Comparison of ENCODE assay signal across 17 cellular contexts in genomic region chr15:99582508-99582960, GRCh38. TPM values are rescaled to one million over a fixed set of nuclear protein-coding genes. Genes with fewer than 3 reads are reported as not detected.
DNase-seq lines count a peak whose midpoint lies in the region; ATAC-seq and TF ChIP-seq lines count a peak whose summit lies in the region.
"Had no signal": no experiment of that assay in that cellular context is flagged by ENCODE, and none has a peak within 500 bp of the region (broad histone marks: within the 10 kb centered on the region; RNA-seq: fewer than 3 reads in every experiment).

No MANE protein-coding gene starts in this region.

- intact Hi-C loops in activated B cell treated with CpG ODN at 0.5 μM for 24 hours (cut with micrococcal nuclease) = loop anchor here (2.0 kb wide), 1 partner anchor 16 kb away; no protein-coding TSS in a partner anchor

- POLR2A ChIA-PET in activated B cell treated with CpG ODN at 0.5 μM for 24 hours (lab: Charles Lee) = interaction anchor here (0.5 to 2.9 kb wide), 2 partner anchors 15 to 1059 kb away, joined by 9 to 16 read pairs; no protein-coding TSS in a partner anchor

- H3K36me3 Mint-ChIP-seq in activated B cell treated with CpG ODN at 0.5 μM for 24 hours (ENCODE audit: low read depth) (peaks cover 34% of the 10 kb centered on the region), memory B cell (peaks cover 27% of the 10 kb centered on the region)
- H3K36me3 Mint-ChIP-seq in activated naive CD8-positive, alpha-beta T cell treated with anti-CD3 and anti-CD28 coated beads for 36 hours = peaks cover 42% of the 10 kb centered on the region

- H3K4me3 Mint-ChIP-seq in activated B cell treated with CpG ODN at 0.5 μM for 24 hours (no peak overlapping the region), memory B cell (no peak overlapping the region)
- no peak overlapping the region for H3K4me3 Mint-ChIP-seq in activated naive CD8-positive, alpha-beta T cell treated with anti-CD3 and anti-CD28 coated beads for 36 hours

- H3K27me3 Mint-ChIP-seq in activated B cell treated with CpG ODN at 0.5 μM for 24 hours (no peaks in the 10 kb centered on the region), memory B cell (no peaks in the 10 kb centered on the region)
- no peaks in the 10 kb centered on the region for H3K27me3 Mint-ChIP-seq in activated naive CD8-positive, alpha-beta T cell treated with anti-CD3 and anti-CD28 coated beads for 36 hours

- peaks cover 70% of the 10 kb centered on the region for H3K4me1 Mint-ChIP-seq in activated B cell treated with CpG ODN at 0.5 μM for 24 hours
- peaks cover 50% of the 10 kb centered on the region for H3K4me1 Mint-ChIP-seq in memory B cell
- H3K4me1 Mint-ChIP-seq in activated naive CD8-positive, alpha-beta T cell treated with anti-CD3 and anti-CD28 coated beads for 36 hours = peaks cover 39% of the 10 kb centered on the region

- H3K27ac Mint-ChIP-seq in activated B cell treated with CpG ODN at 0.5 μM for 24 hours (peak overlapping the region; percentile 14), memory B cell (peak overlapping the region; percentile 51)
- H3K27ac Mint-ChIP-seq in activated naive CD8-positive, alpha-beta T cell treated with anti-CD3 and anti-CD28 coated beads for 36 hours = no peak overlapping the region

- CTCF ChIA-PET in activated B cell treated with CpG ODN at 0.5 μM for 24 hours (lab: Charles Lee) = interaction anchor here (1.0 to 5.6 kb wide), 2 partner anchors 9 to 122 kb away, joined by 3 to 17 read pairs; no protein-coding TSS in a partner anchor

- no peak for TF ChIP-seq CTCF in activated B cell treated with CpG ODN at 0.5 μM for 24 hours (IDR thresholded peaks at IDR 0.05)

- ATAC-seq in activated B cell treated with CpG ODN at 0.5 μM for 24 hours (ENCODE audit: low read depth) = no peak
- ATAC-seq in memory B cell (ENCODE audit: low read depth) = no peak
- no peak for ATAC-seq in HG03432 (IDR thresholded peaks at IDR 0.05; ENCODE audit: unreplicated experiment)
- ATAC-seq: HepG2 had no signal

- DNase-seq in SIG-M5 treated with dmso at 0.1 percent for 504 hours (lab: John Stamatoyannopoulos, UW; ENCODE audit: unreplicated experiment) = peak; percentile 3
- no peak for DNase-seq in SIG-M5 (lab: John Stamatoyannopoulos, UW)
- no peak for DNase-seq in activated B cell treated with CpG ODN at 0.5 μM for 24 hours
- no peak for DNase-seq in memory B cell (ENCODE audit: low spot score in 2 of 2)
- DNase-seq in stimulated activated CD4-positive, alpha-beta T cell treated with anti-CD3 and anti-CD28 coated beads, Interleukin-4, amount 100 ng/mL, for 4 hours = no peak
- DNase-seq in RPMI8226 = no peak
- no peak for DNase-seq in activated naive CD8-positive, alpha-beta T cell treated with anti-CD3 and anti-CD28 coated beads for 36 hours
- DNase-seq: 8988T, DMS153, EL, MG63, NCI-H1417 treated with DMSO at 0.1 percent for 48 hours, NCI-H2029, NCI-H2171 treated with DMSO at 0.1 percent for 48 hours, NCI-H510A had no signal

- H3K9me3 Mint-ChIP-seq in activated B cell treated with CpG ODN at 0.5 μM for 24 hours (peaks cover 11% of the 10 kb centered on the region), memory B cell (peaks cover 6% of the 10 kb centered on the region)
- H3K9me3 Mint-ChIP-seq in activated naive CD8-positive, alpha-beta T cell treated with anti-CD3 and anti-CD28 coated beads for 36 hours = peaks cover 16% of the 10 kb centered on the region

RNA-seq across cellular contexts. Expression of gene MEF2A, which starts 16.8 kb away (rescaled TPM):
- total RNA-seq in activated B cell treated with CpG ODN at 0.5 μM for 24 hours = 75.7 and 88.3 TPM in 2 replicates
- total RNA-seq in activated naive CD8-positive, alpha-beta T cell treated with anti-CD3 and anti-CD28 coated beads for 36 hours = 10 to 100 TPM; 20.9 to 21.9 TPM
